Comparison of ENCODE assay signal across 20 cellular contexts in genomic region chr5:43363445-43364152, GRCh38. TPM values are rescaled to one million over a fixed set of nuclear protein-coding genes. Genes with fewer than 3 reads are reported as not detected.
DNase-seq lines count a peak whose midpoint lies in the region; ATAC-seq, FAIRE-seq and TF ChIP-seq lines count a peak whose summit lies in the region.
"Had no signal": no experiment of that assay in that cellular context is flagged by ENCODE, and none has a peak within 500 bp of the region (broad histone marks: within the 10 kb centered on the region; RNA-seq: fewer than 3 reads in every experiment).

No MANE protein-coding gene starts in this region.

- no peak for TF ChIP-seq CTCF in mammary epithelial cell (conservative IDR thresholded peaks at IDR 0.05 in 1 of 2, IDR thresholded peaks at IDR 0.05 in 1 of 2; ENCODE audit: extremely low read depth in 1 of 2, insufficient read depth in 1 of 2, low read depth in 1 of 2, low read length in 2 of 2)
- TF ChIP-seq CTCF in keratinocyte (optimal IDR thresholded peaks at IDR 0.05 in 1 of 3, IDR thresholded peaks at IDR 0.05 in 1 of 3, conservative IDR thresholded peaks at IDR 0.05 in 1 of 3; ENCODE audit: extremely low read depth in 1 of 3, insufficient read depth in 2 of 3, low read length in 3 of 3): no peak

- H3K9me3 ChIP-seq in mammary epithelial cell (replicated peaks; ENCODE audit: insufficient read depth, low read length) (peaks cover 17% of the 10 kb centered on the region), keratinocyte (ENCODE audit: control insufficient read depth, low read depth, low read length) (peaks cover 4% of the 10 kb centered on the region)

- H3K4me2 ChIP-seq in mammary epithelial cell (ENCODE audit: insufficient read depth, low read depth, low read length) (no peak overlapping the region), keratinocyte (ENCODE audit: control insufficient read depth, extremely low read depth, insufficient read depth, low read depth, low read length) (peak overlapping the region; percentile 66)
- H3K4me2 ChIP-seq: PC-9 had no signal

- peaks cover 18% of the 10 kb centered on the region for H3K4me1 ChIP-seq in mammary epithelial cell (ENCODE audit: insufficient read depth, low read length)
- H3K4me1 ChIP-seq in keratinocyte (ENCODE audit: control insufficient read depth, extremely low read depth, insufficient read depth, low read length): peaks cover 17% of the 10 kb centered on the region

- H4K20me1 ChIP-seq in mammary epithelial cell (ENCODE audit: insufficient read depth, low read length) (no peaks in the 10 kb centered on the region), keratinocyte (ENCODE audit: control insufficient read depth, extremely low read depth, insufficient read depth, low read length) (no peaks in the 10 kb centered on the region)

- H2AFZ ChIP-seq in mammary epithelial cell (ENCODE audit: low read depth, low read length) (peak overlapping the region; percentile 55), keratinocyte (ENCODE audit: control insufficient read depth, low read length) (no peak overlapping the region)
- H2AFZ ChIP-seq: PC-9 had no signal

- CTCF ChIA-PET in mammary epithelial cell (lab: Charles Lee; ENCODE audit: low non-redundant PET): no interaction called here

- H3K9ac ChIP-seq in mammary epithelial cell (ENCODE audit: insufficient read depth, low read length) (no peak overlapping the region), keratinocyte (ENCODE audit: control insufficient read depth, extremely low read depth, insufficient read depth, low read length) (peak overlapping the region; percentile 17)

- TSS peak; percentile 42 for BruUV-seq in mammary epithelial cell (replicated peaks; lab: Mats Ljungman, UMichigan)

- peak overlapping the region; percentile 90 for H3K27ac ChIP-seq in mammary epithelial cell (ENCODE audit: insufficient read depth, low read depth, low read length)
- peak overlapping the region; percentile 75 for H3K27ac ChIP-seq in keratinocyte (ENCODE audit: control insufficient read depth, insufficient read depth, low read length)
- no peak overlapping the region for H3K27ac ChIP-seq in substantia nigra (ENCODE audit: low read depth, low read length, poor library complexity, severe bottlenecking)
- H3K27ac ChIP-seq: PC-9 had no signal

- no peaks in the 10 kb centered on the region for H3K27me3 ChIP-seq in mammary epithelial cell (ENCODE audit: insufficient read depth, low read length)
- no peaks in the 10 kb centered on the region for H3K27me3 ChIP-seq in keratinocyte (ENCODE audit: control insufficient read depth, extremely low read depth, insufficient read depth, low read length)

- peak; percentile 53 for ATAC-seq in GM19463 (IDR thresholded peaks at IDR 0.05; ENCODE audit: unreplicated experiment)
- ATAC-seq in GM18858 (IDR thresholded peaks at IDR 0.05; ENCODE audit: unreplicated experiment): no peak
- no peak for ATAC-seq in HG03469 (IDR thresholded peaks at IDR 0.05; ENCODE audit: unreplicated experiment)

- dilution Hi-C loops in mammary epithelial cell (cut with HindIII; ENCODE audit: low sequenced_read_pairs) (no loop called here), keratinocyte (cut with MboI; ENCODE audit: extremely low pct_ligation_motif_present, low sequenced_read_pairs) (no loop called here)

- intact Hi-C loops in mammary epithelial cell (cut with micrococcal nuclease): loop anchor here (2.0 kb wide), 1 partner anchor 51 kb away; the partner anchor contains the start of gene HMGCS1

- FAIRE-seq in keratinocyte (lab: Jason Lieb, UNC): peak; percentile 23
- FAIRE-seq: G401.6, GM12891, GM18507, H54 had no signal

- 49% methylated on average over 2 of the region's 2 CpGs for WGBS in mammary epithelial cell (ENCODE audit: low coverage, missing lambda C conversion rate)

- in situ Hi-C loops in mammary epithelial cell (cut with MboI; ENCODE audit: low sequenced_read_pairs in 2 of 2): loop anchor here in 1 of 2 donors (10.0 kb wide), 1 partner anchor 49 kb away; the partner anchor contains the start of gene HMGCS1

- H3K36me3 ChIP-seq in mammary epithelial cell (ENCODE audit: insufficient read depth, low read length): no peaks in the 10 kb centered on the region
- H3K36me3 ChIP-seq in keratinocyte (ENCODE audit: control insufficient read depth in 2 of 2, extremely low read depth in 1 of 2, insufficient read depth in 2 of 2, low read length in 2 of 2): no peaks in the 10 kb centered on the region

- H3K79me2 ChIP-seq in mammary epithelial cell (ENCODE audit: insufficient read depth, low read length) (no peaks in the 10 kb centered on the region), keratinocyte (ENCODE audit: control insufficient read depth, insufficient read depth, low read length) (no peaks in the 10 kb centered on the region)

- H3K9me1 ChIP-seq in keratinocyte (ENCODE audit: control insufficient read depth, extremely low read depth, insufficient read depth, low read length): no peaks in the 10 kb centered on the region

- H3K4me3 ChIP-seq in mammary epithelial cell (replicated peaks in 1 of 3; ENCODE audit: insufficient read depth in 1 of 3, low read depth in 2 of 3, low read length in 3 of 3) (no peak overlapping the region), keratinocyte (ENCODE audit: control insufficient read depth in 2 of 3, extremely low read depth in 1 of 3, insufficient read depth in 2 of 3, low read depth in 1 of 3, low read length in 3 of 3) (no peak overlapping the region)
- H3K4me3 ChIP-seq: PC-9 had no signal

- DNase-seq in ELR (ENCODE audit: low read depth) (peak; percentile 8), mammary epithelial cell (no peak), keratinocyte (ENCODE audit: low read depth, low spot score) (no peak), substantia nigra (lab: John Stamatoyannopoulos, UW) (no peak), AML-193 (lab: John Stamatoyannopoulos, UW) (no peak)
- DNase-seq: ACHN; CD4-positive, CD25-positive, alpha-beta regulatory T cell; DMS53; NCI-H1417 treated with DMSO at 0.1 percent for 48 hours; NCI-H2029; NCI-H510A; NCI-H774; PC-9 had no signal

RNA-seq across cellular contexts. Expression of gene CCL28, which starts 48.6 kb away (rescaled TPM):
- 10 to 100 TPM in 1 of 2 donors, 1 to 10 TPM in 1; 2.7 to 10.7 TPM for total RNA-seq in mammary epithelial cell
- 3.7 TPM for polyA plus RNA-seq in mammary epithelial cell
- polyA minus RNA-seq in mammary epithelial cell: 2.4 TPM
- 1.5 to 2.2 TPM (median 1.9 TPM) in 3 replicates for polyA plus RNA-seq in keratinocyte
- polyA plus RNA-seq in keratinocyte (2011; ENCODE audit: low read depth): 0.76 TPM
- 0.86 and 1.5 TPM in 2 replicates for polyA plus RNA-seq in keratinocyte (2011; cell fraction: cytosol; rRNA removed)
- polyA plus RNA-seq in keratinocyte (2011; cell fraction: nucleus; rRNA removed): 2.2 and 2.4 TPM in 2 replicates
- polyA plus RNA-seq in keratinocyte (2012; ENCODE audit: low replicate concordance): 1.1 and 1.3 TPM in 2 replicates
- 0.23 to 1.5 TPM (median 1.4 TPM) in 3 replicates for polyA minus RNA-seq in keratinocyte
- 1.2 TPM for polyA minus RNA-seq in keratinocyte (2011; cell fraction: cytosol; rRNA and poly(A)+ RNA removed)
- 0.53 and 1.7 TPM in 2 replicates for polyA minus RNA-seq in keratinocyte (2011; cell fraction: nucleus; rRNA and poly(A)+ RNA removed)

RNA-seq across cellular contexts. Expression of gene HMGCS1, which starts 50.4 kb away (rescaled TPM):
- 100 to 1,000 TPM in 1 of 2 donors, 10 to 100 TPM in 1; 68.8 to 218 TPM for total RNA-seq in mammary epithelial cell
- polyA plus RNA-seq in mammary epithelial cell (148 TPM), keratinocyte (201 to 512 TPM (median 381 TPM) in 3 replicates)
- polyA minus RNA-seq in mammary epithelial cell (191 TPM), keratinocyte (101 to 485 TPM (median 163 TPM) in 3 replicates)
- 170 TPM for polyA plus RNA-seq in keratinocyte (2011; ENCODE audit: low read depth)
- polyA plus RNA-seq in keratinocyte (2011; cell fraction: cytosol; rRNA removed): 110 and 222 TPM in 2 replicates
- polyA plus RNA-seq in keratinocyte (2011; cell fraction: nucleus; rRNA removed): 312 and 435 TPM in 2 replicates
- polyA plus RNA-seq in keratinocyte (2012; ENCODE audit: low replicate concordance): 83.4 and 351 TPM in 2 replicates
- 148 TPM for polyA minus RNA-seq in keratinocyte (2011; cell fraction: cytosol; rRNA and poly(A)+ RNA removed)
- polyA minus RNA-seq in keratinocyte (2011; cell fraction: nucleus; rRNA and poly(A)+ RNA removed): 272 and 495 TPM in 2 replicates
